28 cellular contexts compared by ENCODE assay signal in genomic region chr4:146211440-146211839, GRCh38. TPM values are rescaled to one million over a fixed set of nuclear protein-coding genes. Genes with fewer than 3 reads are reported as not detected.
"Had no signal": no experiment of that assay in that cellular context is flagged by ENCODE, and none has a peak within 500 bp of the region (broad histone marks: within the 10 kb centered on the region; RNA-seq: fewer than 3 reads in every experiment).

No MANE protein-coding gene starts in this region.

- H3K4me2 ChIP-seq: KMS-11 had no signal

- FAIRE-seq: bronchial epithelial cell had no signal

- H3K4me1 ChIP-seq: ascending aorta, body of pancreas, Peyer's patch had no signal

- H3K4me3 ChIP-seq: ascending aorta, body of pancreas, Peyer's patch had no signal

- H3K27me3 ChIP-seq: ascending aorta, body of pancreas, Peyer's patch had no signal

- H3K9me3 ChIP-seq: ascending aorta, body of pancreas, Peyer's patch had no signal

- DNase-seq: activated B cell treated with CpG ODN at 0.5 μM for 24 hours; activated CD4-positive, alpha-beta T cell treated with anti-CD3 and anti-CD28 coated beads for 1 hour; activated CD4-positive, alpha-beta T cell treated with anti-CD3 and anti-CD28 coated beads, Interleukin-2, amount 10 ng/mL, durations not matched to agents 24 days and 14 days; activated CD4-positive, alpha-beta T cell treated with anti-CD3 and anti-CD28 coated beads, Interleukin-2, amount 50 U/mL, for 48 hours; activated CD8-positive, alpha-beta memory T cell treated with anti-CD3 and anti-CD28 coated beads, Interleukin-2, amount 10 ng/mL, durations not matched to agents 7 days and 5 days; activated effector memory CD4-positive, alpha-beta T cell treated with anti-CD3 and anti-CD28 coated beads, Interleukin-2, amount 50 U/mL, for 16 hours; activated naive CD4-positive, alpha-beta T cell treated with Interleukin-2 at 50 U/mL for 16 hours; activated naive CD8-positive, alpha-beta T cell treated with anti-CD3 and anti-CD28 coated beads, Interleukin-2, amount 50 U/mL, for 24 hours; activated T-cell treated with anti-CD3 and anti-CD28 coated beads, Interleukin-2, amount 50 U/mL, for 24 hours; amniotic stem cell; body of pancreas; MV-4-11; NCI-H1092 treated with DMSO at 0.1 percent for 48 hours; NCI-H1417 treated with DMSO at 0.1 percent for 48 hours; NCI-H1694; NCI-H2029; NCI-H2107; NCI-H345; NCI-H510A; Peyer's patch; SHP77 treated with DMSO at 0.1 percent for 48 hours had no signal

- ATAC-seq: activated CD8-positive, alpha-beta memory T cell treated with anti-CD3 and anti-CD28 coated beads, Interleukin-2, amount 10 ng/mL, durations not matched to agents 7 days and 5 days; activated naive CD4-positive, alpha-beta T cell treated with anti-CD3 and anti-CD28 coated beads, Interleukin-2, amount 50 U/mL, for 72 hours; activated naive CD8-positive, alpha-beta T cell treated with anti-CD3 and anti-CD28 coated beads, Interleukin-2, amount 50 U/mL, for 24 hours; body of pancreas had no signal

- H3K36me3 ChIP-seq: ascending aorta, Peyer's patch had no signal

- H3K27ac ChIP-seq: ascending aorta, body of pancreas, KMS-11, Peyer's patch, RWPE1 had no signal

- H3K9ac ChIP-seq: KMS-11 had no signal

RNA-seq across cellular contexts. Expression of gene REELD1, which starts 2.9 kb away (rescaled TPM):
- total RNA-seq: activated CD4-positive, alpha-beta T cell treated with anti-CD3 and anti-CD28 coated beads, Interleukin-2, amount 10 ng/mL, durations not matched to agents 24 days and 14 days; ascending aorta; bronchial epithelial cell; MCF 10A; SK-MEL-5 had no signal
